ENCODE assay signal across 32 cellular contexts in the genomic region with DNA sequence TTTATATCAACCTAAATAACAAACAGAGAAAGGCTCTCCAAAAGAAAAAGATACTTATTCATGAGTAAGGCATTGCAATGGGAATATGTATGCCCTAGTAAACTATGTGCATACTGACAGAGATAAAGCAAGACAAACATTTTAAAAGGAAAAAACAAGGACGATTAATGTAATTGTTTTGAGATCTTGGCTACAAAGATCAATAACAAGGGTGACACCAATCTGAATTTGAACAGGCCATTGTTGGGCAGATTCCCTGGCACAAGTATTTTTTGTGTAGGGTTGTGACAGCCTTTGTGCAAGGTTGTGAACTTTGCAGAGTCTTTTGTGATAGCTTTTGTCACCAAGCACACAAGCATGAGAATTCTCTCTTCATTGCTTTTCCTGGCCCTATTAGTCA.
"Had no signal": no experiment of that assay in that cellular context is flagged by ENCODE, and none has a peak within 500 bp of the region (broad histone marks: within the 10 kb centered on the region; RNA-seq: fewer than 3 reads in every experiment).

No MANE protein-coding gene starts in this region.

- H3K4me3 ChIP-seq: breast epithelium, esophagus squamous epithelium, heart right ventricle, left lung, lower lobe of right lung, skin epidermis, thoracic aorta had no signal

- H3K36me3 ChIP-seq: breast epithelium, esophagus squamous epithelium, heart right ventricle, left lung, lower lobe of right lung, neutrophil, thoracic aorta had no signal

- H3K4me3 Mint-ChIP-seq: activated CD4-positive, alpha-beta memory T cell treated with anti-CD3 and anti-CD28 coated beads, Interleukin-2, amount 10 ng/mL, durations not matched to agents 7 days and 5 days; activated CD4-positive, alpha-beta T cell treated with anti-CD3 and anti-CD28 coated beads, Interleukin-2, amount 10 ng/mL, durations not matched to agents 7 days and 5 days; activated naive CD4-positive, alpha-beta T cell treated with anti-CD3 and anti-CD28 coated beads, Interleukin-2, amount 50 U/mL, for 24 hours; activated naive CD8-positive, alpha-beta T cell treated with anti-CD3 and anti-CD28 coated beads, Interleukin-2, amount 50 U/mL, for 24 hours; activated T-cell treated with anti-CD3 and anti-CD28 coated beads, Interleukin-2, amount 50 U/mL, for 24 hours; activated T-helper 17 cell treated with anti-CD3 and anti-CD28 coated beads, Interleukin-2, amount 50 U/mL, for 72 hours; dendritic cell treated with granulocyte-macrophage colony-stimulating factor and Interleukin-4, amounts not matched to agents 40 ng/mL and 50 ng/mL, for 4 days; natural killer cell; stimulated activated naive CD8-positive, alpha-beta T cell treated with anti-CD3 and anti-CD28 coated beads, Interleukin-15, Interleukin-2, amounts not matched to agents 100 ng/mL and 50 ng/mL, for 24 hours; T-helper 1 cell treated with Interleukin-12 subunit alpha and Interleukin-12 subunit beta and Interleukin-4 antibody, amounts not matched to agents 30 μg/mL and 1 μg/mL, for 36 hours had no signal

- H3K9me3 ChIP-seq: breast epithelium, esophagus squamous epithelium, heart right ventricle, left lung, lower lobe of right lung, neutrophil, thoracic aorta had no signal

- H3K27ac ChIP-seq: breast epithelium, epithelial cell of prostate, esophagus squamous epithelium, heart right ventricle, left lung, lower lobe of right lung, neutrophil, skin epidermis, thoracic aorta had no signal

- H3K4me1 ChIP-seq: breast epithelium had no signal

- H3K4me1 Mint-ChIP-seq: activated CD4-positive, alpha-beta memory T cell treated with anti-CD3 and anti-CD28 coated beads, Interleukin-2, amount 10 ng/mL, durations not matched to agents 7 days and 5 days; activated CD4-positive, alpha-beta T cell treated with anti-CD3 and anti-CD28 coated beads, Interleukin-2, amount 10 ng/mL, durations not matched to agents 7 days and 5 days; activated naive CD4-positive, alpha-beta T cell treated with anti-CD3 and anti-CD28 coated beads, Interleukin-2, amount 50 U/mL, for 24 hours; activated naive CD8-positive, alpha-beta T cell treated with anti-CD3 and anti-CD28 coated beads, Interleukin-2, amount 50 U/mL, for 24 hours; activated T-helper 17 cell treated with anti-CD3 and anti-CD28 coated beads, Interleukin-2, amount 50 U/mL, for 72 hours had no signal

- ATAC-seq: activated naive CD8-positive, alpha-beta T cell treated with anti-CD3 and anti-CD28 coated beads, Interleukin-2, amount 50 U/mL, for 24 hours; activated T-helper 17 cell treated with anti-CD3 and anti-CD28 coated beads, Interleukin-2, amount 50 U/mL, for 72 hours; heart right ventricle; left lung; lower lobe of right lung; natural killer cell; sciatic nerve had no signal

- H3K27ac Mint-ChIP-seq: activated CD4-positive, alpha-beta memory T cell treated with anti-CD3 and anti-CD28 coated beads, Interleukin-2, amount 10 ng/mL, durations not matched to agents 7 days and 5 days; activated CD4-positive, alpha-beta T cell treated with anti-CD3 and anti-CD28 coated beads, Interleukin-2, amount 10 ng/mL, durations not matched to agents 7 days and 5 days; activated naive CD4-positive, alpha-beta T cell treated with anti-CD3 and anti-CD28 coated beads, Interleukin-2, amount 50 U/mL, for 24 hours; activated naive CD8-positive, alpha-beta T cell treated with anti-CD3 and anti-CD28 coated beads, Interleukin-2, amount 50 U/mL, for 24 hours; activated T-cell treated with anti-CD3 and anti-CD28 coated beads, Interleukin-2, amount 50 U/mL, for 24 hours; activated T-helper 17 cell treated with anti-CD3 and anti-CD28 coated beads, Interleukin-2, amount 50 U/mL, for 72 hours; dendritic cell treated with granulocyte-macrophage colony-stimulating factor and Interleukin-4, amounts not matched to agents 40 ng/mL and 50 ng/mL, for 4 days; natural killer cell; progenitor cell of endocrine pancreas; stimulated activated naive CD8-positive, alpha-beta T cell treated with anti-CD3 and anti-CD28 coated beads, Interleukin-15, Interleukin-2, amounts not matched to agents 100 ng/mL and 50 ng/mL, for 24 hours; T-helper 1 cell treated with Interleukin-12 subunit alpha and Interleukin-12 subunit beta and Interleukin-4 antibody, amounts not matched to agents 30 μg/mL and 1 μg/mL, for 36 hours had no signal

- H3K9me3 Mint-ChIP-seq: activated CD4-positive, alpha-beta memory T cell treated with anti-CD3 and anti-CD28 coated beads, Interleukin-2, amount 10 ng/mL, durations not matched to agents 7 days and 5 days; activated CD4-positive, alpha-beta T cell treated with anti-CD3 and anti-CD28 coated beads, Interleukin-2, amount 10 ng/mL, durations not matched to agents 7 days and 5 days; activated naive CD4-positive, alpha-beta T cell treated with anti-CD3 and anti-CD28 coated beads, Interleukin-2, amount 50 U/mL, for 24 hours; activated naive CD8-positive, alpha-beta T cell treated with anti-CD3 and anti-CD28 coated beads, Interleukin-2, amount 50 U/mL, for 24 hours; activated T-cell treated with anti-CD3 and anti-CD28 coated beads, Interleukin-2, amount 50 U/mL, for 24 hours; activated T-helper 17 cell treated with anti-CD3 and anti-CD28 coated beads, Interleukin-2, amount 50 U/mL, for 72 hours; dendritic cell treated with granulocyte-macrophage colony-stimulating factor and Interleukin-4, amounts not matched to agents 40 ng/mL and 50 ng/mL, for 4 days; natural killer cell; stimulated activated naive CD8-positive, alpha-beta T cell treated with anti-CD3 and anti-CD28 coated beads, Interleukin-15, Interleukin-2, amounts not matched to agents 100 ng/mL and 50 ng/mL, for 24 hours; T-helper 1 cell treated with Interleukin-12 subunit alpha and Interleukin-12 subunit beta and Interleukin-4 antibody, amounts not matched to agents 30 μg/mL and 1 μg/mL, for 36 hours had no signal

- DNase-seq: activated CD4-positive, alpha-beta memory T cell treated with anti-CD3 and anti-CD28 coated beads, Interleukin-2, amount 10 ng/mL, durations not matched to agents 7 days and 5 days; activated CD4-positive, alpha-beta T cell treated with anti-CD3 and anti-CD28 coated beads for 1 hour; activated CD4-positive, alpha-beta T cell treated with anti-CD3 and anti-CD28 coated beads, Interleukin-2, amount 10 ng/mL, durations not matched to agents 7 days and 5 days; activated CD8-positive, alpha-beta memory T cell treated with anti-CD3 and anti-CD28 coated beads, Interleukin-2, amount 50 U/mL, for 48 hours; activated naive CD8-positive, alpha-beta T cell treated with anti-CD3 and anti-CD28 coated beads, Interleukin-2, amount 50 U/mL, for 24 hours; activated T-cell treated with anti-CD3 and anti-CD28 coated beads, Interleukin-2, amount 50 U/mL, for 24 hours; central memory CD4-positive, alpha-beta T cell; effector CD4-positive, alpha-beta T cell; esophagus squamous epithelium; foreskin melanocyte; heart right ventricle; left lung; lower lobe of right lung; mesenchymal stem cell; natural killer cell; retina; stimulated activated CD4-positive, alpha-beta T cell treated with anti-CD3 and anti-CD28 coated beads, Interleukin-12 subunit alpha, Interleukin-12 subunit beta, amount 100 ng/mL, for 4 hours; stimulated activated CD4-positive, alpha-beta T cell treated with anti-CD3 and anti-CD28 coated beads, Interleukin-4, amount 100 ng/mL, for 1 hour; T1000; trophoblast cell had no signal

- H3K27me3 ChIP-seq: breast epithelium, heart right ventricle had no signal

- H3K36me3 Mint-ChIP-seq: activated naive CD4-positive, alpha-beta T cell treated with anti-CD3 and anti-CD28 coated beads, Interleukin-2, amount 50 U/mL, for 24 hours; natural killer cell had no signal
